In genomic region chr17:29111816-29112499, GRCh38 we compare ENCODE assay signal across 9 cellular contexts.
DNase-seq lines count a peak whose midpoint lies in the region; ATAC-seq, FAIRE-seq and TF ChIP-seq lines count a peak whose summit lies in the region.
"Had no signal": no experiment of that assay in that cellular context is flagged by ENCODE, and none has a peak within 500 bp of the region (broad histone marks: within the 10 kb centered on the region; RNA-seq: fewer than 3 reads in every experiment).

No MANE protein-coding gene starts in this region.

- ATAC-seq in GM19397 (IDR thresholded peaks at IDR 0.05; ENCODE audit: unreplicated experiment) (no peak), GM18873 (IDR thresholded peaks at IDR 0.05; ENCODE audit: low FRiP score, unreplicated experiment) (no peak)

- H2AFZ ChIP-seq in astrocyte (ENCODE audit: low read depth, low read length) (no peak overlapping the region), hepatocyte (no peak overlapping the region)

- H3K27ac ChIP-seq in astrocyte (ENCODE audit: low read depth, low read length) (no peak overlapping the region), hepatocyte (no peak overlapping the region)

- no peak overlapping the region for H3K4me3 Mint-ChIP-seq in T-helper 2 cell treated with Interferon-gamma antibody and Interleukin-4, amounts not matched to agents 5 μg/mL and 100 μg/mL, for 36 hours
- H3K4me3 Mint-ChIP-seq in astrocyte (ENCODE audit: unreplicated experiment), result no peak overlapping the region

- FAIRE-seq in astrocyte (lab: Jason Lieb, UNC), result peak; percentile 9
- FAIRE-seq: frontal cortex had no signal

- 37% methylated on average over 20 of the region's 20 CpGs for WGBS in hepatocyte (ENCODE audit: low lambda C conversion rate, missing lambda C conversion rate)

- TF ChIP-seq CTCF in astrocyte (IDR thresholded peaks at IDR 0.05; ENCODE audit: insufficient read depth, low read depth, low read length) (peak; percentile 84), hepatocyte (IDR thresholded peaks at IDR 0.05; ENCODE audit: poor library complexity) (peak; percentile 91)

- no peak overlapping the region for H3K27ac Mint-ChIP-seq in T-helper 2 cell treated with Interferon-gamma antibody and Interleukin-4, amounts not matched to agents 5 μg/mL and 100 μg/mL, for 36 hours
- no peak overlapping the region for H3K27ac Mint-ChIP-seq in astrocyte (ENCODE audit: unreplicated experiment)

- peaks cover 40% of the 10 kb centered on the region for H3K36me3 Mint-ChIP-seq in T-helper 2 cell treated with Interferon-gamma antibody and Interleukin-4, amounts not matched to agents 5 μg/mL and 100 μg/mL, for 36 hours (ENCODE audit: low read depth)
- peaks cover 22% of the 10 kb centered on the region for H3K36me3 Mint-ChIP-seq in astrocyte (ENCODE audit: low read depth, unreplicated experiment)

- H3K4me3 ChIP-seq in astrocyte (ENCODE audit: insufficient read depth, low read depth, low read length), result no peak overlapping the region
- no peak overlapping the region for H3K4me3 ChIP-seq in hepatocyte

- H3K4me1 ChIP-seq in astrocyte (ENCODE audit: insufficient read depth, low read length) (peaks cover 25% of the 10 kb centered on the region), hepatocyte (ENCODE audit: insufficient read depth) (peaks cover 4% of the 10 kb centered on the region)

- H3K27me3 ChIP-seq in astrocyte (ENCODE audit: insufficient read depth, low read length) (no peaks in the 10 kb centered on the region), hepatocyte (no peaks in the 10 kb centered on the region)

- H3K27me3 Mint-ChIP-seq in T-helper 2 cell treated with Interferon-gamma antibody and Interleukin-4, amounts not matched to agents 5 μg/mL and 100 μg/mL, for 36 hours (ENCODE audit: low read depth), result no peaks in the 10 kb centered on the region
- H3K27me3 Mint-ChIP-seq in astrocyte (ENCODE audit: low read depth, unreplicated experiment), result no peaks in the 10 kb centered on the region

- H3K4me2 ChIP-seq in astrocyte (ENCODE audit: low read length) (no peak overlapping the region), hepatocyte (no peak overlapping the region)

- H3K36me3 ChIP-seq in astrocyte (ENCODE audit: insufficient read depth, low read length) (no peaks in the 10 kb centered on the region), hepatocyte (replicated peaks; ENCODE audit: insufficient read depth, low read depth) (no peaks in the 10 kb centered on the region)

- no peaks in the 10 kb centered on the region for H3K9me3 Mint-ChIP-seq in T-helper 2 cell treated with Interferon-gamma antibody and Interleukin-4, amounts not matched to agents 5 μg/mL and 100 μg/mL, for 36 hours
- H3K9me3 Mint-ChIP-seq in astrocyte (ENCODE audit: unreplicated experiment), result no peaks in the 10 kb centered on the region

- H3K9me2 ChIP-seq in hepatocyte (replicated peaks; ENCODE audit: insufficient read depth), result no peaks in the 10 kb centered on the region

- H3K79me2 ChIP-seq in astrocyte (ENCODE audit: insufficient read depth, low read length), result no peaks in the 10 kb centered on the region
- H3K79me2 ChIP-seq in hepatocyte, result no peaks in the 10 kb centered on the region

- H3K9ac ChIP-seq in astrocyte (ENCODE audit: low read length), result no peak overlapping the region

- peak; percentile 20 for DNase-seq in GDM1 (lab: John Stamatoyannopoulos, UW)
- peak; percentile 49 for DNase-seq in NCI-H1092 (lab: John Stamatoyannopoulos, UW)
- peak; percentile 46 for DNase-seq in T-helper 2 cell treated with Interferon-gamma antibody and Interleukin-4, amounts not matched to agents 5 μg/mL and 100 μg/mL, for 36 hours (ENCODE audit: low spot score)
- DNase-seq in astrocyte (ENCODE audit: low read depth), result no peak
- DNase-seq in hepatocyte (ENCODE audit: low spot score), result peak; percentile 79
- peak; percentile 65 to 76 (median 70) for DNase-seq in stimulated activated CD4-positive, alpha-beta T cell treated with anti-CD3 and anti-CD28 coated beads, Interleukin-12 subunit alpha, Interleukin-12 subunit beta, amount 100 ng/mL, for 48 hours (ENCODE audit: low read depth in 2 of 3, low spot score in 1 of 3)

- H4K20me1 ChIP-seq in astrocyte (ENCODE audit: insufficient read depth, low read length) (peaks cover 28% of the 10 kb centered on the region), hepatocyte (ENCODE audit: insufficient read depth, poor library complexity, severe bottlenecking) (no peaks in the 10 kb centered on the region)

- H3K4me1 Mint-ChIP-seq in T-helper 2 cell treated with Interferon-gamma antibody and Interleukin-4, amounts not matched to agents 5 μg/mL and 100 μg/mL, for 36 hours (ENCODE audit: low read depth), result peaks cover 5% of the 10 kb centered on the region
- H3K4me1 Mint-ChIP-seq in astrocyte (ENCODE audit: low read depth, unreplicated experiment), result peaks cover 14% of the 10 kb centered on the region

- H3K9me3 ChIP-seq in astrocyte (ENCODE audit: insufficient read depth, low read depth, low read length) (no peaks in the 10 kb centered on the region), hepatocyte (ENCODE audit: low read depth) (no peaks in the 10 kb centered on the region)
